In the genomic region with DNA sequence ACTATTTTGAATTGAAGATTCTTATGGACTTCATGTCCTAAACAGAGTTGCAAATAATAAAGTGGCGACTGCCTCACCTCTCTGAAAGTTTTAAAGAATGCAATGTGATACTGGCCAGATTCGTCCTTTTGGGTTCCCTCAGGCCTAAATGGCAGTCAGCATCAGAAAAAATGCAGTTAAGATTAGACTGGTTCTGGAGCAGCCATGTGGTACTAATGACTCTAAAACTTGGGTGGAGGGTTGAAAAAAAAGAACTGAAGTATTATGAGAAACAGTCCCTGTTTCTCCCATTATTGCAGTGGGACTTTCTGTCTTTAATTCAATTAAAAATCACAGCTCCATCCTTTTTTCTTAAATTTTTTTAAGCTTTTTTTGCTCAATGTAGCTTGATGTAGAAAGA, we compare ENCODE assay signal across 23 cellular contexts.
"Had no signal": no experiment of that assay in that cellular context is flagged by ENCODE, and none has a peak within 500 bp of the region (broad histone marks: within the 10 kb centered on the region; RNA-seq: fewer than 3 reads in every experiment).

No MANE protein-coding gene starts in this region.

- H3K27me3 ChIP-seq: brain microvascular endothelial cell, esophagus muscularis mucosa, gastrocnemius medialis, tibial artery had no signal

- ATAC-seq: effector memory CD8-positive, alpha-beta T cell; gastrocnemius medialis; T-helper 17 cell had no signal

- H3K9me3 ChIP-seq: esophagus muscularis mucosa, gastrocnemius medialis, tibial artery had no signal

- DNase-seq: activated CD4-positive, alpha-beta T cell treated with anti-CD3 and anti-CD28 coated beads for 4 hours; activated CD4-positive, alpha-beta T cell treated with anti-CD3 and anti-CD28 coated beads, Interleukin-2, amount 50 U/mL, for 48 hours; activated CD4-positive, CD25-positive, alpha-beta regulatory T cell; activated CD8-positive, alpha-beta memory T cell treated with anti-CD3 and anti-CD28 coated beads, Interleukin-2, amount 50 U/mL, for 48 hours; activated effector memory CD4-positive, alpha-beta T cell treated with Interleukin-2 at 50 U/mL for 16 hours; activated naive CD4-positive, alpha-beta T cell treated with anti-CD3 and anti-CD28 coated beads for 36 hours; activated T-cell treated with anti-CD3 and anti-CD28 coated beads, Interleukin-2, amount 50 U/mL, for 48 hours; anterior cingulate cortex; brain microvascular endothelial cell; central memory CD4-positive, alpha-beta T cell; effector memory CD8-positive, alpha-beta T cell; gastrocnemius medialis; hippocampal formation; kidney glomerular epithelial cell; occipital lobe; posterior cingulate gyrus; stimulated activated CD4-positive, alpha-beta T cell treated with anti-CD3 and anti-CD28 coated beads, Interleukin-4, amount 100 ng/mL, for 1 hour; stimulated activated naive CD4-positive, alpha-beta T cell treated with Interleukin-2 at 50 U/mL for 16 hours; SW 1271; T-helper 17 cell; tibial artery had no signal

- H3K9me3 Mint-ChIP-seq: activated naive CD4-positive, alpha-beta T cell treated with anti-CD3 and anti-CD28 coated beads for 36 hours; effector memory CD8-positive, alpha-beta T cell; memory B cell had no signal

- H3K27ac ChIP-seq: brain microvascular endothelial cell, esophagus muscularis mucosa, gastrocnemius medialis, tibial artery had no signal

- H3K4me3 ChIP-seq: esophagus muscularis mucosa, gastrocnemius medialis, tibial artery had no signal

- H3K27me3 Mint-ChIP-seq: effector memory CD8-positive, alpha-beta T cell; memory B cell; T-helper 17 cell had no signal

- H3K36me3 ChIP-seq: brain microvascular endothelial cell, esophagus muscularis mucosa, gastrocnemius medialis, tibial artery had no signal

- H3K4me3 Mint-ChIP-seq: activated naive CD4-positive, alpha-beta T cell treated with anti-CD3 and anti-CD28 coated beads for 36 hours; memory B cell; T-helper 17 cell had no signal

- H3K27ac Mint-ChIP-seq: activated naive CD4-positive, alpha-beta T cell treated with anti-CD3 and anti-CD28 coated beads for 36 hours; memory B cell had no signal
